Comparison of ENCODE assay signal across 16 cellular contexts in the genomic region with DNA sequence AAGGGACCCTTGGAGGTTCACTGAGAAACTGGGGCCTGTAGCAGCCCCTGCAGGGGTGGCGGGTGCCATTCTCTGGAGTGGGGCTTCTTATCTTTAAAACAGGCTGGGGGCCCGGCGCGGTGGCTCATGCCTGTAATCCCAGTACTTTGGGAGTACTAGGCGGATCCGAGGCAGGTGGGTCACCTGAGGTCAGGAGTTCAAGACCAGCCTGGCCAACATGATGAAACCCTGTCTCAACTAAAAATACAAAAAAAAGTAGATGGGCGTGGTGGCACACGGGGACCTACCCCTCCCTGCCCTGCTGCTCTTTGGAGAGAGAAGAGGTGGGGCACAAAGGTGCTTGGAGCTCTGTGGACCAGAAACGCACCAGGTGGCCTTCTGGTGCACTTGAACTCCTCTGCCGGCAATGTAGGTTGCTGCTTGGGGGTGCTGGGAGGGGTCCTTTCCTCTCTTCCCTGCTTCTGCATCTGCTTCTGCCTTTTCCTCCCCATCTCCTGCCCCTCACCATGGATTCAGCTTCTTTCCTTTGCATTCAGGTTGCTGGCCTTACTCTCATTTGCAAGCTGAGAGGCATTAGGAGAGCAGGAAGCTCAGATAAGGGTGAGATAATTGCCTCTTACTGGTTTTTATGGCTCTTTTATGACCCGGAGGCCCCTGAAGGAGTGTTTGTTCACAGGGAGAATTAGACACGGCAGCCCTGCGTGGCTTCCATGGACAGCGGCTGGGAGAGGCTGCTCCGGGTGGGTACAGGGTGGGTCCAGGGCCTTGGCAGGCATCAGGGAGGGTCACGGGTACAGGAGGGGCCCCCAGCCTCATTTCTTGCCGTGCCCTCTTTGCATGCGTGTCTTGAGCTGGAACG. TPM values are rescaled to one million over a fixed set of nuclear protein-coding genes. Genes with fewer than 3 reads are reported as not detected.
DNase-seq lines count a peak whose midpoint lies in the region; ATAC-seq and TF ChIP-seq lines count a peak whose summit lies in the region.
"Had no signal": no experiment of that assay in that cellular context is flagged by ENCODE, and none has a peak within 500 bp of the region (broad histone marks: within the 10 kb centered on the region; RNA-seq: fewer than 3 reads in every experiment).

No MANE protein-coding gene starts in this region.

- H3K4me3 ChIP-seq in SJCRH30 (no peak overlapping the region), mucosa of descending colon (no peak overlapping the region)
- no peak overlapping the region for H3K4me3 ChIP-seq in CD4-positive, alpha-beta memory T cell (ENCODE audit: low read length in 2 of 2)
- H3K4me3 ChIP-seq: dorsolateral prefrontal cortex, skin epidermis had no signal

- DNase-seq in DMS53 treated with DMSO at 0.1 percent for 48 hours (lab: John Stamatoyannopoulos, UW; ENCODE audit: unreplicated experiment) (peak; percentile 51), NCI-H2029 treated with DMSO at 0.1 percent for 48 hours (lab: John Stamatoyannopoulos, UW) (peak; percentile 77), SJCRH30 (peak; percentile 39 to 67), mucosa of descending colon (peak; percentile 85 to 90 (median 88)), NCI-H446 (lab: John Stamatoyannopoulos, UW) (no peak)
- no peak for DNase-seq in CD4-positive, alpha-beta memory T cell
- DNase-seq: activated CD4-positive, alpha-beta T cell treated with anti-CD3 and anti-CD28 coated beads, Interleukin-2, amount 50 U/mL, for 48 hours; dorsolateral prefrontal cortex; NCI-H446 treated with DMSO at 0.1 percent for 48 hours; T-helper 1 cell had no signal

- peak overlapping the region; percentile 38 for H3K27ac ChIP-seq in SJCRH30
- no peak overlapping the region for H3K27ac ChIP-seq in CD4-positive, alpha-beta memory T cell (ENCODE audit: low read depth, low read length)

- H3K27me3 Mint-ChIP-seq in CD4-positive, alpha-beta memory T cell = peaks cover 0 to 1% of the 10 kb centered on the region in 2 donors
- H3K27me3 Mint-ChIP-seq: activated naive CD8-positive, alpha-beta T cell had no signal

- intact Hi-C loops in mucosa of descending colon (cut with DNase I, micrococcal nuclease) = loop anchor here in 1 of 2 donors (10.0 kb wide), 1 partner anchor 52 kb away; no protein-coding TSS in a partner anchor
- intact Hi-C loops in CD4-positive, alpha-beta memory T cell (cut with micrococcal nuclease) = no loop called here

- POLR2A ChIA-PET in CD4-positive, alpha-beta memory T cell (lab: Charles Lee; ENCODE audit: partially characterized antibody) = no interaction called here

- CTCF ChIA-PET in CD4-positive, alpha-beta memory T cell (lab: Charles Lee; ENCODE audit: partially characterized antibody) = no interaction called here

- H3K4me3 Mint-ChIP-seq in CD4-positive, alpha-beta memory T cell = no peak overlapping the region
- H3K4me3 Mint-ChIP-seq: activated naive CD8-positive, alpha-beta T cell; B cell; mesothelial cell of epicardium had no signal

- no peak for TF ChIP-seq CTCF in mucosa of descending colon (IDR thresholded peaks at IDR 0.05)

- ATAC-seq in mucosa of descending colon (peak; percentile 76), GM19395 (IDR thresholded peaks at IDR 0.05; ENCODE audit: unreplicated experiment) (no peak), HG02588 (IDR thresholded peaks at IDR 0.05; ENCODE audit: unreplicated experiment) (no peak)

- H3K27me3 ChIP-seq in SJCRH30 = no peaks in the 10 kb centered on the region
- no peaks in the 10 kb centered on the region for H3K27me3 ChIP-seq in CD4-positive, alpha-beta memory T cell (ENCODE audit: insufficient read depth, low read length)
- H3K27me3 ChIP-seq: dorsolateral prefrontal cortex had no signal

- H3K4me1 Mint-ChIP-seq in CD4-positive, alpha-beta memory T cell = no peaks in the 10 kb centered on the region
- H3K4me1 Mint-ChIP-seq: B cell had no signal

- peaks cover 13% of the 10 kb centered on the region for H3K4me1 ChIP-seq in SJCRH30
- peaks cover 55% of the 10 kb centered on the region for H3K4me1 ChIP-seq in mucosa of descending colon (ENCODE audit: low read depth)
- no peaks in the 10 kb centered on the region for H3K4me1 ChIP-seq in CD4-positive, alpha-beta memory T cell (ENCODE audit: insufficient read depth, low read length)

- H3K36me3 ChIP-seq in SJCRH30 (no peaks in the 10 kb centered on the region), mucosa of descending colon (ENCODE audit: low read depth) (no peaks in the 10 kb centered on the region)
- H3K36me3 ChIP-seq in CD4-positive, alpha-beta memory T cell (ENCODE audit: insufficient read depth, low read length) = no peaks in the 10 kb centered on the region

- no peaks in the 10 kb centered on the region for H3K9me3 ChIP-seq in SJCRH30 (replicated peaks)
- no peaks in the 10 kb centered on the region for H3K9me3 ChIP-seq in mucosa of descending colon
- H3K9me3 ChIP-seq in CD4-positive, alpha-beta memory T cell (ENCODE audit: control insufficient read depth in 1 of 2, low read length in 2 of 2) = no peaks in the 10 kb centered on the region

- H3K27ac Mint-ChIP-seq in CD4-positive, alpha-beta memory T cell = no peak overlapping the region
- H3K27ac Mint-ChIP-seq: activated naive CD8-positive, alpha-beta T cell; B cell; mesothelial cell of epicardium had no signal

- no peaks in the 10 kb centered on the region for H3K9me3 Mint-ChIP-seq in CD4-positive, alpha-beta memory T cell
- H3K9me3 Mint-ChIP-seq: mesothelial cell of epicardium had no signal

- no peaks in the 10 kb centered on the region for H3K36me3 Mint-ChIP-seq in CD4-positive, alpha-beta memory T cell
- H3K36me3 Mint-ChIP-seq: activated naive CD8-positive, alpha-beta T cell had no signal

RNA-seq across cellular contexts. Expression of gene ARHGEF10L, which starts 57.4 kb away (rescaled TPM):
- total RNA-seq in SJCRH30 (2014; rRNA removed; shearing (Covaris generic)) = 9.2 and 10.5 TPM in 2 replicates
- total RNA-seq in mucosa of descending colon = 100 to 1,000 TPM in 2 of 3 donors, 10 to 100 TPM in 1; 87.6 to 146 (median 144) TPM
- total RNA-seq in CD4-positive, alpha-beta memory T cell = under 1 TPM; 0.47 to 0.78 TPM
- polyA plus RNA-seq in CD4-positive, alpha-beta memory T cell = not detected

Comparison
In these comparisons a context has a peak if more than half of its experiments do, and no peak if none do; other contexts are left out.
1. DNase-seq: peak in DMS53 treated with DMSO at 0.1 percent for 48 hours (single experiment), NCI-H2029 treated with DMSO at 0.1 percent for 48 hours (single experiment), SJCRH30 (2 of 2) and mucosa of descending colon (3 of 3); none in CD4-positive, alpha-beta memory T cell (0 of 5) and NCI-H446 (0 of 2).